ENCODE assay signal across 16 cellular contexts in genomic region chr12:1773937-1774655, GRCh38. TPM values are rescaled to one million over a fixed set of nuclear protein-coding genes. Genes with fewer than 3 reads are reported as not detected.
DNase-seq lines count a peak whose midpoint lies in the region; ATAC-seq and TF ChIP-seq lines count a peak whose summit lies in the region.
"Had no signal": no experiment of that assay in that cellular context is flagged by ENCODE, and none has a peak within 500 bp of the region (broad histone marks: within the 10 kb centered on the region; RNA-seq: fewer than 3 reads in every experiment).

No MANE protein-coding gene starts in this region.

- peaks cover 41% of the 10 kb centered on the region for H3K79me2 ChIP-seq in SK-N-SH (ENCODE audit: insufficient read depth)

- peaks cover 13 to 16% of the 10 kb centered on the region in 2 experiments for H3K36me3 ChIP-seq in SK-N-SH (replicated peaks in 1 of 2; ENCODE audit: control insufficient read depth in 1 of 2, insufficient read depth in 2 of 2, low read length in 1 of 2)
- peaks cover 0 to 34% (median 0%) of the 10 kb centered on the region in 9 donors for H3K36me3 ChIP-seq in heart right ventricle
- peaks cover 0 to 12% of the 10 kb centered on the region in 2 donors for H3K36me3 ChIP-seq in psoas muscle (ENCODE audit: insufficient read depth in 1 of 2, low read depth in 1 of 2)
- H3K36me3 ChIP-seq: cardiac muscle cell had no signal

- H3K4me2 ChIP-seq in SK-N-SH, result no peak overlapping the region

- H3K9me2 ChIP-seq in SK-N-SH, result no peaks in the 10 kb centered on the region

- H3K27me3 ChIP-seq in SK-N-SH (ENCODE audit: insufficient read depth), result no peaks in the 10 kb centered on the region
- H3K27me3 ChIP-seq in heart right ventricle, result no peaks in the 10 kb centered on the region
- no peaks in the 10 kb centered on the region for H3K27me3 ChIP-seq in psoas muscle (ENCODE audit: insufficient read depth in 3 of 3, low read length in 2 of 3)
- H3K27me3 ChIP-seq: cardiac muscle cell, SJCRH30 had no signal

- H4K20me1 ChIP-seq in SK-N-SH (ENCODE audit: insufficient read depth), result no peaks in the 10 kb centered on the region

- POLR2A ChIA-PET in SK-N-SH (lab: Yijun Ruan, JAX), result no interaction called here

- intact Hi-C loops in heart right ventricle (cut with DNase I), result loop anchor here in 2 of 10 donors (5.0 kb wide), 2 partner anchors 67 to 82 kb away; partner anchors contain the start of gene ADIPOR2 (in 1 of the 2)
- intact Hi-C loops in psoas muscle (cut with DNase I), result loop anchor here in 1 of 2 donors (2.0 kb wide), 1 partner anchor 83 kb away; the partner anchor contains the start of gene ADIPOR2

- no peak overlapping the region for H3K9ac ChIP-seq in SK-N-SH

- H3F3A ChIP-seq in SK-N-SH (replicated peaks; ENCODE audit: insufficient read depth), result peaks cover 26% of the 10 kb centered on the region

- no peak for TF ChIP-seq RAD21 in SK-N-SH (IDR thresholded peaks at IDR 0.05; ENCODE audit: low read length)

- H3K27ac ChIP-seq in SK-N-SH (ENCODE audit: low read depth in 2 of 2, low read length in 1 of 2), result no peak overlapping the region
- no peak overlapping the region for H3K27ac ChIP-seq in heart right ventricle
- peak overlapping the region; percentile 81 for H3K27ac ChIP-seq in psoas muscle
- H3K27ac ChIP-seq: cardiac muscle cell, SJCRH30 had no signal

- peaks cover 16 to 44% of the 10 kb centered on the region in 2 experiments for H3K4me1 ChIP-seq in SK-N-SH (ENCODE audit: control insufficient read depth in 1 of 2, insufficient read depth in 2 of 2, low read depth in 1 of 2, low read length in 1 of 2)
- H3K4me1 ChIP-seq in heart right ventricle, result peaks cover 0 to 43% (median 26%) of the 10 kb centered on the region in 9 donors
- H3K4me1 ChIP-seq in psoas muscle, result peaks cover 41% of the 10 kb centered on the region

- ATAC-seq in heart right ventricle (peak in 6 of 8 donors; percentile 34 to 72 (median 65)), psoas muscle (peak; percentile 94 to 96 (median 95)), GM21390 (IDR thresholded peaks at IDR 0.05; ENCODE audit: unreplicated experiment) (no peak)
- ATAC-seq: CD8-positive, alpha-beta T cell had no signal

- CTCF ChIA-PET in SK-N-SH (lab: Yijun Ruan, JAX), result interaction anchor here (0.7 to 5.9 kb wide), 5 partner anchors 17 to 262 kb away, joined by 3 to 38 read pairs (median 4); no protein-coding TSS in a partner anchor

- no peak for TF ChIP-seq CTCF in SK-N-SH (IDR thresholded peaks at IDR 0.05)
- TF ChIP-seq CTCF in heart right ventricle (IDR thresholded peaks at IDR 0.05), result no peak
- TF ChIP-seq CTCF in psoas muscle (IDR thresholded peaks at IDR 0.05), result no peak

- 66% methylated on average over 4 of the region's 4 CpGs for WGBS in SK-N-SH (ENCODE audit: low lambda C conversion rate)
- WGBS in heart right ventricle, 2 donors, result 62 to 65% methylated on average over 4 of the region's 4 CpGs
- WGBS in psoas muscle, 3 donors, result 21 to 40% (median 29%) methylated on average over 4 of the region's 4 CpGs

- no peak overlapping the region for H3K4me3 ChIP-seq in SK-N-SH (ENCODE audit: low read depth in 2 of 2, low read length in 1 of 2)
- H3K4me3 ChIP-seq in heart right ventricle, result no peak overlapping the region
- peak overlapping the region; percentile 45 for H3K4me3 ChIP-seq in psoas muscle
- H3K4me3 ChIP-seq: cardiac muscle cell, SJCRH30 had no signal

- DNase-seq in EH (ENCODE audit: low read depth) (peak; percentile 20), SK-N-SH (no peak), heart right ventricle (no peak), psoas muscle (peak in 1 of 2 donors; percentile 67), HK-2 (ENCODE audit: unreplicated experiment) (no peak), GDM1 (lab: John Stamatoyannopoulos, UW) (no peak)
- no peak for DNase-seq in effector CD8-positive, alpha-beta T cell (lab: John Stamatoyannopoulos, UW)
- DNase-seq: activated CD4-positive, alpha-beta T cell treated with anti-CD3 and anti-CD28 coated beads for 1 hour; activated effector memory CD4-positive, alpha-beta T cell treated with Interleukin-2 at 50 U/mL for 16 hours; CD8-positive, alpha-beta T cell; erythroblast; NCI-H524 treated with DMSO at 0.1 percent for 48 hours; SJCRH30; stimulated activated naive CD4-positive, alpha-beta T cell treated with Interleukin-2 at 50 U/mL for 16 hours had no signal

- H3K9me3 ChIP-seq in SK-N-SH (no peaks in the 10 kb centered on the region), heart right ventricle (no peaks in the 10 kb centered on the region), psoas muscle (no peaks in the 10 kb centered on the region)
- H3K9me3 ChIP-seq: SJCRH30 had no signal

- TF ChIP-seq EP300 in SK-N-SH (IDR thresholded peaks at IDR 0.05; ENCODE audit: borderline replicate concordance in 1 of 2, low read depth in 1 of 2, low read length in 1 of 2), result no peak

- no peak overlapping the region for H2AFZ ChIP-seq in SK-N-SH (ENCODE audit: low read depth)

TF ChIP-seq in SK-N-SH, 30 proteins besides CTCF, POLR2A, EP300 and RAD21:
- TF ChIP-seq, protein P1, sequence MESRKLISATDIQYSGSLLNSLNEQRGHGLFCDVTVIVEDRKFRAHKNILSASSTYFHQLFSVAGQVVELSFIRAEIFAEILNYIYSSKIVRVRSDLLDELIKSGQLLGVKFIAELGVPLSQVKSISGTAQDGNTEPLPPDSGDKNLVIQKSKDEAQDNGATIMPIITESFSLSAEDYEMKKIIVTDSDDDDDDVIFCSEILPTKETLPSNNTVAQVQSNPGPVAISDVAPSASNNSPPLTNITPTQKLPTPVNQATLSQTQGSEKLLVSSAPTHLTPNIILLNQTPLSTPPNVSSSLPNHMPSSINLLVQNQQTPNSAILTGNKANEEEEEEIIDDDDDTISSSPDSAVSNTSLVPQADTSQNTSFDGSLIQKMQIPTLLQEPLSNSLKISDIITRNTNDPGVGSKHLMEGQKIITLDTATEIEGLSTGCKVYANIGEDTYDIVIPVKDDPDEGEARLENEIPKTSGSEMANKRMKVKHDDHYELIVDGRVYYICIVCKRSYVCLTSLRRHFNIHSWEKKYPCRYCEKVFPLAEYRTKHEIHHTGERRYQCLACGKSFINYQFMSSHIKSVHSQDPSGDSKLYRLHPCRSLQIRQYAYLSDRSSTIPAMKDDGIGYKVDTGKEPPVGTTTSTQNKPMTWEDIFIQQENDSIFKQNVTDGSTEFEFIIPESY (IDR thresholded peaks at IDR 0.05; ENCODE audit: borderline replicate concordance, low read depth), result no peak
- TF ChIP-seq PBX3 (IDR thresholded peaks at IDR 0.05), result peak; percentile 81
- peak; percentile 83 for TF ChIP-seq TCF12 (IDR thresholded peaks at IDR 0.05)

RNA-seq across cellular contexts. Expression of gene LRTM2, which starts 46.3 kb away (rescaled TPM):
- polyA plus RNA-seq in SK-N-SH (2012; rRNA removed) (not detected in 2 replicates), heart right ventricle (not detected), psoas muscle (not detected)
- polyA plus RNA-seq in SK-N-SH (2012; cell fraction: cytosol; rRNA removed), result not detected in 2 replicates
- polyA plus RNA-seq in SK-N-SH (2012; cell fraction: nucleus; rRNA removed), result 0.07 TPM in 1 of 2 replicates, not detected in the other
- total RNA-seq in heart right ventricle (not detected), psoas muscle (not detected)
- total RNA-seq: cardiac muscle cell; CD8-positive, alpha-beta T cell; SJCRH30 had no signal
- polyA plus RNA-seq: cardiac muscle cell had no signal
